In genomic region chr1:18292531-18292930, GRCh38 we compare ENCODE assay signal across 27 cellular contexts.
"Had no signal": no experiment of that assay in that cellular context is flagged by ENCODE, and none has a peak within 500 bp of the region (broad histone marks: within the 10 kb centered on the region; RNA-seq: fewer than 3 reads in every experiment).

No MANE protein-coding gene starts in this region.

- ATAC-seq: mucosa of descending colon; naive thymus-derived CD4-positive, alpha-beta T cell; natural killer cell treated with Interleukin-12 subunit alpha and Interleukin-12 subunit beta and Interleukin-15 and Interleukin-18, amount 100 ng/mL, for 72 hours; pancreas; right cardiac atrium; stimulated activated effector memory CD8-positive, alpha-beta T cell treated with anti-CD3 and anti-CD28 coated beads, Interleukin-12 subunit alpha, Interleukin-12 subunit beta, amount 100 ng/mL, for 72 hours; upper lobe of right lung had no signal

- DNase-seq: islet precursor cell; left ventricle myocardium inferior; midbrain; mucosa of descending colon; naive thymus-derived CD4-positive, alpha-beta T cell; occipital lobe; pancreas; posterior cingulate gyrus; retina; right cardiac atrium; sigmoid colon; small intestine; spleen; stimulated activated CD4-positive, alpha-beta T cell treated with anti-CD3 and anti-CD28 coated beads, Interleukin-4, amount 100 ng/mL, for 24 hours; stimulated activated naive CD4-positive, alpha-beta T cell; tibial artery; trophoblast cell; upper lobe of right lung had no signal

- H3K36me3 ChIP-seq: left ventricle myocardium inferior, neutrophil, pancreas, prostate gland, sigmoid colon, spleen, suprapubic skin, thoracic aorta, tibial artery, upper lobe of right lung had no signal

- H3K4me3 ChIP-seq: hepatocyte, left ventricle myocardium inferior, lung, mucosa of descending colon, pancreas, prostate gland, sigmoid colon, spleen, suprapubic skin, thoracic aorta, tibial artery, upper lobe of right lung had no signal

- H3K4me2 ChIP-seq: hepatocyte had no signal

- H3K27ac ChIP-seq: hepatocyte, left ventricle myocardium inferior, neutrophil, pancreas, prostate gland, sigmoid colon, spleen, suprapubic skin, thoracic aorta, tibial artery, upper lobe of right lung had no signal

- H3K36me3 Mint-ChIP-seq: natural killer cell treated with Interleukin-12 subunit alpha and Interleukin-12 subunit beta and Interleukin-15 and Interleukin-18, amount 100 ng/mL, for 72 hours; stimulated activated effector memory CD8-positive, alpha-beta T cell treated with anti-CD3 and anti-CD28 coated beads, Interleukin-12 subunit alpha, Interleukin-12 subunit beta, amount 100 ng/mL, for 72 hours had no signal

- H3K9me3 ChIP-seq: left ventricle myocardium inferior, mucosa of descending colon, neutrophil, pancreas, prostate gland, sigmoid colon, spleen, suprapubic skin, thoracic aorta, tibial artery, upper lobe of right lung had no signal

- H3K9me3 Mint-ChIP-seq: natural killer cell treated with Interleukin-12 subunit alpha and Interleukin-12 subunit beta and Interleukin-15 and Interleukin-18, amount 100 ng/mL, for 72 hours; stimulated activated effector memory CD8-positive, alpha-beta T cell treated with anti-CD3 and anti-CD28 coated beads, Interleukin-12 subunit alpha, Interleukin-12 subunit beta, amount 100 ng/mL, for 72 hours; stimulated activated naive CD8-positive, alpha-beta T cell treated with anti-CD3 and anti-CD28 coated beads, Interleukin-15, Interleukin-2, amounts not matched to agents 100 ng/mL and 50 ng/mL, for 24 hours had no signal

- H3K79me2 ChIP-seq: hepatocyte had no signal

- H3K4me3 Mint-ChIP-seq: naive thymus-derived CD4-positive, alpha-beta T cell; natural killer cell treated with Interleukin-12 subunit alpha and Interleukin-12 subunit beta and Interleukin-15 and Interleukin-18, amount 100 ng/mL, for 72 hours; stimulated activated effector memory CD8-positive, alpha-beta T cell treated with anti-CD3 and anti-CD28 coated beads, Interleukin-12 subunit alpha, Interleukin-12 subunit beta, amount 100 ng/mL, for 72 hours; stimulated activated naive CD8-positive, alpha-beta T cell treated with anti-CD3 and anti-CD28 coated beads, Interleukin-15, Interleukin-2, amounts not matched to agents 100 ng/mL and 50 ng/mL, for 24 hours had no signal

- H3K4me1 ChIP-seq: left ventricle myocardium inferior, pancreas, prostate gland, sigmoid colon, spleen, suprapubic skin, tibial artery, upper lobe of right lung had no signal

- H3K4me1 Mint-ChIP-seq: stimulated activated effector memory CD8-positive, alpha-beta T cell treated with anti-CD3 and anti-CD28 coated beads, Interleukin-12 subunit alpha, Interleukin-12 subunit beta, amount 100 ng/mL, for 72 hours had no signal

- H3K27me3 ChIP-seq: pancreas had no signal

- H3K27ac Mint-ChIP-seq: naive thymus-derived CD4-positive, alpha-beta T cell; natural killer cell treated with Interleukin-12 subunit alpha and Interleukin-12 subunit beta and Interleukin-15 and Interleukin-18, amount 100 ng/mL, for 72 hours; stimulated activated effector memory CD8-positive, alpha-beta T cell treated with anti-CD3 and anti-CD28 coated beads, Interleukin-12 subunit alpha, Interleukin-12 subunit beta, amount 100 ng/mL, for 72 hours; stimulated activated naive CD8-positive, alpha-beta T cell treated with anti-CD3 and anti-CD28 coated beads, Interleukin-15, Interleukin-2, amounts not matched to agents 100 ng/mL and 50 ng/mL, for 24 hours had no signal

- H2AFZ ChIP-seq: hepatocyte had no signal
